ENCODE assay signal across 16 cellular contexts in the genomic region with DNA sequence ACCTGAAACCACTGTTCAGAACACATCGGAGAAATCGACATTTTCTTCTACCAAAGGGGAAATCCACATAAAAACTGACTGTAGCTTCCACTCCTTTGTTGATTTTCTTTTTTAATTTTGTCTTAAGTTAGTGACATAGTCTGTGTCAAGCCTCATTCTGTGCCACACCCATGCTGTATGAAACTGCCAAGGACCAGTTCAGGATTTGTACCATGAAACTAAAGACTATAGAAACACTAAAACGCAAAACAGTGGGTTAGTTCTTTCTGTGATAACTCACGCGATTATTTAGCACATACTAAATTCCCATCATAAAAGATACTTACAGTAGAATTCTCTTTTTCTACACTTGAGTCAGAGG. TPM values are rescaled to one million over a fixed set of nuclear protein-coding genes. Genes with fewer than 3 reads are reported as not detected.
DNase-seq lines count a peak whose midpoint lies in the region; ATAC-seq and TF ChIP-seq lines count a peak whose summit lies in the region.
"Had no signal": no experiment of that assay in that cellular context is flagged by ENCODE, and none has a peak within 500 bp of the region (broad histone marks: within the 10 kb centered on the region; RNA-seq: fewer than 3 reads in every experiment).

No MANE protein-coding gene starts in this region.

- H3K9ac ChIP-seq in stomach smooth muscle (ENCODE audit: low read length in 2 of 2) (peak overlapping the region in 1 of 2 donors; percentile 80), neural progenitor cell (no peak overlapping the region)
- H3K9ac ChIP-seq: KMS-11 had no signal

- peak; percentile 23 to 39 for ATAC-seq in activated T-cell treated with anti-CD3 and anti-CD28 coated beads, Interleukin-2, amount 50 U/mL, for 72 hours (replicated peaks in 1 of 2)
- ATAC-seq in mucosa of descending colon (peak; percentile 84), GM19463 (IDR thresholded peaks at IDR 0.05; ENCODE audit: unreplicated experiment) (no peak)
- ATAC-seq: effector memory CD8-positive, alpha-beta T cell had no signal

- no peaks in the 10 kb centered on the region for H3K27me3 Mint-ChIP-seq in activated T-cell treated with anti-CD3 and anti-CD28 coated beads, Interleukin-2, amount 50 U/mL, for 72 hours (ENCODE audit: low read depth)
- H3K27me3 Mint-ChIP-seq in activated T-helper 2 cell treated with anti-CD3 and anti-CD28 coated beads, Interferon-gamma antibody, Interleukin-2, Interleukin-4, amounts not matched to agents 10 μg/mL and 5 μg/mL and 100 μg/mL, durations not matched to agents 14 hours and 24 hours and 36 hours (ENCODE audit: low read depth), result no peaks in the 10 kb centered on the region
- H3K27me3 Mint-ChIP-seq in neural progenitor cell (ENCODE audit: insufficient read depth, low read depth), result no peaks in the 10 kb centered on the region
- H3K27me3 Mint-ChIP-seq: effector memory CD8-positive, alpha-beta T cell had no signal

- H3K27ac ChIP-seq in stomach smooth muscle (ENCODE audit: low read length) (peak overlapping the region; percentile 96), neural progenitor cell (no peak overlapping the region)
- H3K27ac ChIP-seq: KMS-11, neutrophil, upper lobe of right lung had no signal

- H3K4me2 ChIP-seq in neural progenitor cell, result no peak overlapping the region
- H3K4me2 ChIP-seq: KMS-11 had no signal

- H3F3A ChIP-seq in neural progenitor cell (ENCODE audit: low read depth), result no peaks in the 10 kb centered on the region

- no peaks in the 10 kb centered on the region for H3K9me3 Mint-ChIP-seq in activated T-cell treated with anti-CD3 and anti-CD28 coated beads, Interleukin-2, amount 50 U/mL, for 72 hours
- no peaks in the 10 kb centered on the region for H3K9me3 Mint-ChIP-seq in activated T-helper 2 cell treated with anti-CD3 and anti-CD28 coated beads, Interferon-gamma antibody, Interleukin-2, Interleukin-4, amounts not matched to agents 10 μg/mL and 5 μg/mL and 100 μg/mL, durations not matched to agents 14 hours and 24 hours and 36 hours
- peaks cover 2% of the 10 kb centered on the region for H3K9me3 Mint-ChIP-seq in neural progenitor cell
- H3K9me3 Mint-ChIP-seq: effector memory CD8-positive, alpha-beta T cell had no signal

- H3K4me1 Mint-ChIP-seq in activated T-cell treated with anti-CD3 and anti-CD28 coated beads, Interleukin-2, amount 50 U/mL, for 72 hours (ENCODE audit: low read depth), result peaks cover 66% of the 10 kb centered on the region
- peaks cover 53% of the 10 kb centered on the region for H3K4me1 Mint-ChIP-seq in activated T-helper 2 cell treated with anti-CD3 and anti-CD28 coated beads, Interferon-gamma antibody, Interleukin-2, Interleukin-4, amounts not matched to agents 10 μg/mL and 5 μg/mL and 100 μg/mL, durations not matched to agents 14 hours and 24 hours and 36 hours (ENCODE audit: low read depth)
- H3K4me1 Mint-ChIP-seq in neural progenitor cell, result peaks cover 14% of the 10 kb centered on the region

- H3K36me3 Mint-ChIP-seq in activated T-cell treated with anti-CD3 and anti-CD28 coated beads, Interleukin-2, amount 50 U/mL, for 72 hours (ENCODE audit: insufficient read depth in 2 of 2), result peaks cover 11% of the 10 kb centered on the region in 2 donors
- peaks cover 55% of the 10 kb centered on the region for H3K36me3 Mint-ChIP-seq in activated T-helper 2 cell treated with anti-CD3 and anti-CD28 coated beads, Interferon-gamma antibody, Interleukin-2, Interleukin-4, amounts not matched to agents 10 μg/mL and 5 μg/mL and 100 μg/mL, durations not matched to agents 14 hours and 24 hours and 36 hours (ENCODE audit: low read depth)
- H3K36me3 Mint-ChIP-seq in neural progenitor cell, result peaks cover 42% of the 10 kb centered on the region

- no peak for DNase-seq in activated T-cell treated with anti-CD3 and anti-CD28 coated beads, Interleukin-2, amount 50 U/mL, for 72 hours
- no peak for DNase-seq in activated T-cell treated with anti-CD3 and anti-CD28 coated beads, Interleukin-2, amount 50 U/mL, for 1 hour
- DNase-seq in activated T-helper 2 cell treated with anti-CD3 and anti-CD28 coated beads, Interferon-gamma antibody, Interleukin-2, Interleukin-4, amounts not matched to agents 10 μg/mL and 5 μg/mL and 100 μg/mL, durations not matched to agents 14 hours and 24 hours and 36 hours (ENCODE audit: low spot score), result no peak
- DNase-seq in mucosa of descending colon, result peak in 1 of 3 donors; percentile 50
- DNase-seq in neural progenitor cell (ENCODE audit: low spot score), result no peak
- no peak for DNase-seq in HUDEP-2 (lab: John Stamatoyannopoulos, UW; ENCODE audit: unreplicated experiment in 76 of 76)
- DNase-seq: ACHN; effector memory CD8-positive, alpha-beta T cell; NCI-H1694; NCI-H526; Peyer's patch; upper lobe of right lung had no signal

- intact Hi-C loops in activated T-helper 2 cell treated with anti-CD3 and anti-CD28 coated beads, Interferon-gamma antibody, Interleukin-2, Interleukin-4, amounts not matched to agents 10 μg/mL and 5 μg/mL and 100 μg/mL, durations not matched to agents 14 hours and 24 hours and 36 hours (cut with micrococcal nuclease), result no loop called here
- intact Hi-C loops in mucosa of descending colon (cut with DNase I, micrococcal nuclease), result no loop called here

- no peaks in the 10 kb centered on the region for H3K9me3 ChIP-seq in mucosa of descending colon
- no peaks in the 10 kb centered on the region for H3K9me3 ChIP-seq in stomach smooth muscle (ENCODE audit: control insufficient read depth in 2 of 2, low read length in 2 of 2)
- H3K9me3 ChIP-seq in neural progenitor cell (ENCODE audit: low read depth), result no peaks in the 10 kb centered on the region
- H3K9me3 ChIP-seq: neutrophil, Peyer's patch, upper lobe of right lung had no signal

- H3K27me3 ChIP-seq in stomach smooth muscle (ENCODE audit: control insufficient read depth in 1 of 2, insufficient read depth in 2 of 2, low read length in 2 of 2) (no peaks in the 10 kb centered on the region), neural progenitor cell (no peaks in the 10 kb centered on the region)
- H3K27me3 ChIP-seq: neutrophil, Peyer's patch, upper lobe of right lung had no signal

- H2AFZ ChIP-seq in neural progenitor cell (replicated peaks), result no peak overlapping the region

- peak overlapping the region; percentile 97 for H3K27ac Mint-ChIP-seq in activated T-cell treated with anti-CD3 and anti-CD28 coated beads, Interleukin-2, amount 50 U/mL, for 72 hours
- peak overlapping the region; percentile 90 for H3K27ac Mint-ChIP-seq in activated T-helper 2 cell treated with anti-CD3 and anti-CD28 coated beads, Interferon-gamma antibody, Interleukin-2, Interleukin-4, amounts not matched to agents 10 μg/mL and 5 μg/mL and 100 μg/mL, durations not matched to agents 14 hours and 24 hours and 36 hours
- H3K27ac Mint-ChIP-seq in neural progenitor cell, result no peak overlapping the region

- H4K20me1 ChIP-seq in neural progenitor cell (ENCODE audit: low read depth), result no peaks in the 10 kb centered on the region

- H3K4me3 ChIP-seq in mucosa of descending colon, result no peak overlapping the region
- H3K4me3 ChIP-seq in stomach smooth muscle (ENCODE audit: low read length in 2 of 2), result peak overlapping the region in 1 of 2 donors; percentile 66
- H3K4me3 ChIP-seq in neural progenitor cell, result no peak overlapping the region
- H3K4me3 ChIP-seq: Peyer's patch, upper lobe of right lung had no signal

- H3K36me3 ChIP-seq in mucosa of descending colon (ENCODE audit: low read depth) (no peaks in the 10 kb centered on the region), stomach smooth muscle (ENCODE audit: control insufficient read depth in 2 of 2, insufficient read depth in 2 of 2, low read length in 2 of 2) (peaks cover 2 to 5% of the 10 kb centered on the region in 2 donors), neural progenitor cell (no peaks in the 10 kb centered on the region)
- H3K36me3 ChIP-seq: Peyer's patch had no signal

- H3K4me1 ChIP-seq in mucosa of descending colon (ENCODE audit: low read depth), result peaks cover 19% of the 10 kb centered on the region
- H3K4me1 ChIP-seq in stomach smooth muscle (ENCODE audit: control insufficient read depth, insufficient read depth, low read length), result peaks cover 28% of the 10 kb centered on the region
- peaks cover 3% of the 10 kb centered on the region for H3K4me1 ChIP-seq in neural progenitor cell

- H3K79me2 ChIP-seq in neural progenitor cell (ENCODE audit: low read depth), result peaks cover 11% of the 10 kb centered on the region

- peak overlapping the region; percentile 85 to 97 for H3K4me3 Mint-ChIP-seq in activated T-cell treated with anti-CD3 and anti-CD28 coated beads, Interleukin-2, amount 50 U/mL, for 72 hours
- H3K4me3 Mint-ChIP-seq in activated T-helper 2 cell treated with anti-CD3 and anti-CD28 coated beads, Interferon-gamma antibody, Interleukin-2, Interleukin-4, amounts not matched to agents 10 μg/mL and 5 μg/mL and 100 μg/mL, durations not matched to agents 14 hours and 24 hours and 36 hours (ENCODE audit: low read depth), result no peak overlapping the region
- H3K4me3 Mint-ChIP-seq in neural progenitor cell, result no peak overlapping the region

- TF ChIP-seq CTCF in mucosa of descending colon (IDR thresholded peaks at IDR 0.05), result no peak
- no peak for TF ChIP-seq CTCF in neural progenitor cell (IDR thresholded peaks at IDR 0.05)

RNA-seq across cellular contexts. Expression of a gene that starts 54.5 kb away (rescaled TPM):
- total RNA-seq in activated T-cell treated with anti-CD3 and anti-CD28 coated beads, Interleukin-2, amount 50 U/mL, for 72 hours, result 10 to 100 TPM; 33.9 to 39.9 TPM
- total RNA-seq in activated T-helper 2 cell treated with anti-CD3 and anti-CD28 coated beads, Interferon-gamma antibody, Interleukin-2, Interleukin-4, amounts not matched to agents 10 μg/mL and 5 μg/mL and 100 μg/mL, durations not matched to agents 14 hours and 24 hours and 36 hours, result 29.7 and 34.9 TPM in 2 replicates
- total RNA-seq in mucosa of descending colon (10 to 100 TPM; 26.3 to 39.0 (median 30.7) TPM), neural progenitor cell (ENCODE audit: low replicate concordance) (38.0 and 39.5 TPM in 2 replicates)

Comparison
In these comparisons a context has a peak if more than half of its experiments do, and no peak if none do; other contexts are left out.
1. H3K4me3 Mint-ChIP-seq: peak in activated T-cell treated with anti-CD3 and anti-CD28 coated beads, Interleukin-2, amount 50 U/mL, for 72 hours (2 of 2); none in activated T-helper 2 cell treated with anti-CD3 and anti-CD28 coated beads, Interferon-gamma antibody, Interleukin-2, Interleukin-4, amounts not matched to agents 10 μg/mL and 5 μg/mL and 100 μg/mL, durations not matched to agents 14 hours and 24 hours and 36 hours (single experiment) and neural progenitor cell (single experiment).